ENCODE assay signal across 22 cellular contexts in the genomic region with DNA sequence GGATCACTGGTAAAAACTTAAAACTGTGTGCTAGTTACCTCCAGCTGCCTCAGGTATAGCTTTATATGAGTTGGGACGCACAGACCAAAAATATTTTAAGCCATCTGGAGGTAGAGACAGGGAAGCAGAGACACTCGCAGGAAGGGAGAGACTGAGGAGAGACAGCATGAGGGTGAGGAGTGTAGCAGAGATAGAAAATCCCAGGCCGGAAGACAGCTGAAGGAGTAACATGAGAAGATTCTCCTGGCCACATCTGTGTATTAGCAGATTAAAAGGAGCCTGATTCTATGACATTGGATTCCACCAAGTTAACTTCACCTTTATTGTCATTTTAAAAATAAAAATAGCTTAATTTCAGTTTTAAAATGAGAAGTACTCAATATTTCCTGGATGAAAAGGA.
DNase-seq lines count a peak whose midpoint lies in the region; ATAC-seq, FAIRE-seq and TF ChIP-seq lines count a peak whose summit lies in the region.
"Had no signal": no experiment of that assay in that cellular context is flagged by ENCODE, and none has a peak within 500 bp of the region (broad histone marks: within the 10 kb centered on the region; RNA-seq: fewer than 3 reads in every experiment).

No MANE protein-coding gene starts in this region.

- H2AFZ ChIP-seq in mammary epithelial cell (ENCODE audit: low read depth, low read length): no peak overlapping the region
- H2AFZ ChIP-seq in GM12878 (ENCODE audit: control insufficient read depth, low read depth, low read length): no peak overlapping the region

- in situ Hi-C loops in mammary epithelial cell (cut with MboI; ENCODE audit: low sequenced_read_pairs in 2 of 2): no loop called here
- in situ Hi-C loops in GM12878 (cut with MboI): no loop called here

- H3K4me3 ChIP-seq in mammary epithelial cell (replicated peaks in 1 of 3; ENCODE audit: insufficient read depth in 1 of 3, low read depth in 2 of 3, low read length in 3 of 3) (no peak overlapping the region), GM12878 (no peak overlapping the region), iPS-20b (ENCODE audit: low read length) (peak overlapping the region; percentile 16; the same call in 1 of the 2 replicates)
- H3K4me3 ChIP-seq: mucosa of descending colon, pancreas, upper lobe of right lung had no signal

- H3K27ac Mint-ChIP-seq in MCF 10A (ENCODE audit: low read depth, unreplicated experiment): peak overlapping the region; percentile 69
- no peak overlapping the region for H3K27ac Mint-ChIP-seq in type B pancreatic cell
- H3K27ac Mint-ChIP-seq: activated naive CD8-positive, alpha-beta T cell treated with anti-CD3 and anti-CD28 coated beads, Interleukin-2, amount 10 ng/mL, durations not matched to agents 7 days and 5 days; activated T-cell treated with anti-CD3 and anti-CD28 coated beads, Interleukin-2, amount 50 U/mL, for 72 hours; CD4-positive, alpha-beta T cell; stimulated activated naive B cell treated with anti-CD40 and anti-IgM and Interleukin-4, amounts not matched to agents 10 μg/mL and 1 μg/mL and 100 μg/mL, for 72 hours had no signal

- TF ChIP-seq POLR2A in GM12878 (IDR thresholded peaks at IDR 0.05; ENCODE audit: low read depth, low read length): no peak

- H4K20me1 ChIP-seq in mammary epithelial cell (ENCODE audit: insufficient read depth, low read length) (no peaks in the 10 kb centered on the region), GM12878 (ENCODE audit: control insufficient read depth, insufficient read depth) (no peaks in the 10 kb centered on the region)

- no peak for FAIRE-seq in GM12878 (lab: Jason Lieb, UNC)
- FAIRE-seq: endometrium, keratinocyte, pancreas had no signal

- H3K27me3 Mint-ChIP-seq in MCF 10A (ENCODE audit: insufficient read depth, unreplicated experiment): no peaks in the 10 kb centered on the region
- no peaks in the 10 kb centered on the region for H3K27me3 Mint-ChIP-seq in type B pancreatic cell
- H3K27me3 Mint-ChIP-seq: activated naive CD8-positive, alpha-beta T cell treated with anti-CD3 and anti-CD28 coated beads, Interleukin-2, amount 10 ng/mL, durations not matched to agents 7 days and 5 days; CD4-positive, alpha-beta T cell; stimulated activated naive B cell treated with anti-CD40 and anti-IgM and Interleukin-4, amounts not matched to agents 10 μg/mL and 1 μg/mL and 100 μg/mL, for 72 hours had no signal

- H3K4me1 ChIP-seq in mammary epithelial cell (ENCODE audit: insufficient read depth, low read length) (peaks cover 23% of the 10 kb centered on the region), GM12878 (ENCODE audit: control insufficient read depth, insufficient read depth, low read length) (peaks cover 15% of the 10 kb centered on the region), iPS-20b (ENCODE audit: insufficient read depth, low read length) (peaks cover 68% of the 10 kb centered on the region)

- no peak for TF ChIP-seq CTCF in MCF 10A (IDR thresholded peaks at IDR 0.05; ENCODE audit: unreplicated experiment)
- no peak for TF ChIP-seq CTCF in mammary epithelial cell (conservative IDR thresholded peaks at IDR 0.05 in 1 of 2, IDR thresholded peaks at IDR 0.05 in 1 of 2; ENCODE audit: extremely low read depth in 1 of 2, insufficient read depth in 1 of 2, low read depth in 1 of 2, low read length in 2 of 2)
- TF ChIP-seq CTCF in GM12878 (IDR thresholded peaks at IDR 0.05 in 2 of 3, conservative IDR thresholded peaks at IDR 0.05 in 1 of 3; ENCODE audit: control insufficient read depth in 2 of 3, extremely low read depth in 1 of 3, insufficient read depth in 1 of 3, low read depth in 3 of 3, low read length in 3 of 3): no peak
- TF ChIP-seq CTCF in type B pancreatic cell (conservative IDR thresholded peaks at IDR 0.05): no peak

- CTCF ChIA-PET in MCF 10A (lab: Yijun Ruan, JAX): interaction anchor here (1.0 to 1.4 kb wide), 3 partner anchors 8 to 129 kb away, joined by 4 to 6 read pairs (median 6); no protein-coding TSS in a partner anchor
- CTCF ChIA-PET in mammary epithelial cell (lab: Charles Lee; ENCODE audit: low non-redundant PET): no interaction called here
- CTCF ChIA-PET in GM12878 (lab: Yijun Ruan, JAX): interaction anchor here (1.1 to 1.8 kb wide), 4 partner anchors 11 to 129 kb away, joined by 4 to 8 read pairs (median 6); no protein-coding TSS in a partner anchor

- H3K36me3 ChIP-seq in mammary epithelial cell (ENCODE audit: insufficient read depth, low read length) (peaks cover 4% of the 10 kb centered on the region), GM12878 (ENCODE audit: control insufficient read depth in 2 of 2, insufficient read depth in 2 of 2, low read length in 1 of 2) (no peaks in the 10 kb centered on the region), iPS-20b (ENCODE audit: insufficient read depth, low read depth, low read length) (no peaks in the 10 kb centered on the region)
- H3K36me3 ChIP-seq: pancreas, upper lobe of right lung had no signal

- H3K9me3 ChIP-seq in mammary epithelial cell (replicated peaks; ENCODE audit: insufficient read depth, low read length): no peaks in the 10 kb centered on the region
- no peaks in the 10 kb centered on the region for H3K9me3 ChIP-seq in GM12878 (replicated peaks; ENCODE audit: control insufficient read depth, insufficient read depth, low read length)
- no peaks in the 10 kb centered on the region for H3K9me3 ChIP-seq in iPS-20b (ENCODE audit: insufficient read depth, low read depth, low read length)
- H3K9me3 ChIP-seq: mucosa of descending colon, pancreas, upper lobe of right lung had no signal

- no peak overlapping the region for H3K27ac ChIP-seq in mammary epithelial cell (ENCODE audit: insufficient read depth, low read depth, low read length)
- no peak overlapping the region for H3K27ac ChIP-seq in GM12878 (ENCODE audit: control insufficient read depth, insufficient read depth)
- no peak overlapping the region for H3K27ac ChIP-seq in iPS-20b (ENCODE audit: low read length)
- H3K27ac ChIP-seq: upper lobe of right lung had no signal

- DNase-seq in MCF 10A (ENCODE audit: unreplicated experiment) (no peak), mammary epithelial cell (no peak), GM12878 (ENCODE audit: low read depth, low spot score) (no peak), type B pancreatic cell (ENCODE audit: extremely low spot score, unreplicated experiment) (no peak), NCI-H2029 treated with DMSO at 0.1 percent for 48 hours (lab: John Stamatoyannopoulos, UW) (no peak), NCI-H446 (lab: John Stamatoyannopoulos, UW) (no peak)
- DNase-seq: activated naive CD8-positive, alpha-beta T cell treated with anti-CD3 and anti-CD28 coated beads, Interleukin-2, amount 10 ng/mL, durations not matched to agents 7 days and 5 days; activated T-cell treated with anti-CD3 and anti-CD28 coated beads, Interleukin-2, amount 50 U/mL, for 72 hours; caudate nucleus; CD4-positive, alpha-beta T cell; EL; H7; mucosa of descending colon; pancreas; SIG-M5; stimulated activated naive B cell treated with anti-CD40 and anti-IgM and Interleukin-4, amounts not matched to agents 10 μg/mL and 1 μg/mL and 100 μg/mL, for 72 hours; T-helper 9 cell; upper lobe of right lung had no signal

- no peaks in the 10 kb centered on the region for H3K9me3 Mint-ChIP-seq in MCF 10A (ENCODE audit: unreplicated experiment)
- peaks cover 3% of the 10 kb centered on the region for H3K9me3 Mint-ChIP-seq in type B pancreatic cell
- H3K9me3 Mint-ChIP-seq: activated naive CD8-positive, alpha-beta T cell treated with anti-CD3 and anti-CD28 coated beads, Interleukin-2, amount 10 ng/mL, durations not matched to agents 7 days and 5 days; activated T-cell treated with anti-CD3 and anti-CD28 coated beads, Interleukin-2, amount 50 U/mL, for 72 hours; CD4-positive, alpha-beta T cell; stimulated activated naive B cell treated with anti-CD40 and anti-IgM and Interleukin-4, amounts not matched to agents 10 μg/mL and 1 μg/mL and 100 μg/mL, for 72 hours had no signal

- H3K4me1 Mint-ChIP-seq in MCF 10A (ENCODE audit: insufficient read depth, unreplicated experiment) (peaks cover 32% of the 10 kb centered on the region), type B pancreatic cell (ENCODE audit: unreplicated experiment) (peaks cover 21% of the 10 kb centered on the region)
- H3K4me1 Mint-ChIP-seq: activated naive CD8-positive, alpha-beta T cell treated with anti-CD3 and anti-CD28 coated beads, Interleukin-2, amount 10 ng/mL, durations not matched to agents 7 days and 5 days had no signal

- H3K36me3 Mint-ChIP-seq in MCF 10A (ENCODE audit: insufficient read depth, unreplicated experiment) (no peaks in the 10 kb centered on the region), type B pancreatic cell (no peaks in the 10 kb centered on the region)

- BruUV-seq in MCF 10A (replicated peaks; lab: Mats Ljungman, UMichigan) (no TSS peak), mammary epithelial cell (replicated peaks; lab: Mats Ljungman, UMichigan) (no TSS peak), GM12878 (replicated peaks; lab: Mats Ljungman, UMichigan) (no TSS peak)

- dilution Hi-C loops in mammary epithelial cell (cut with HindIII; ENCODE audit: low sequenced_read_pairs): no loop called here

- H3K79me2 ChIP-seq in mammary epithelial cell (ENCODE audit: insufficient read depth, low read length) (peaks cover 89% of the 10 kb centered on the region), GM12878 (ENCODE audit: control insufficient read depth, insufficient read depth, low read length) (peaks cover 1% of the 10 kb centered on the region)

- SMC1A ChIA-PET in GM12878 (lab: Charles Lee; ENCODE audit: uncharacterized antibody, unreplicated experiment): interaction anchor here (0.7 to 2.8 kb wide), 11 partner anchors 9 to 85 kb away, joined by 3 to 12 read pairs (median 5); no protein-coding TSS in a partner anchor

- H3K9ac ChIP-seq in mammary epithelial cell (ENCODE audit: insufficient read depth, low read length) (no peak overlapping the region), GM12878 (ENCODE audit: control insufficient read depth, insufficient read depth, low read length) (no peak overlapping the region), iPS-20b (ENCODE audit: low read depth, low read length) (no peak overlapping the region)

- intact Hi-C loops in MCF 10A (cut with micrococcal nuclease) (no loop called here), mammary epithelial cell (cut with micrococcal nuclease) (no loop called here), GM12878 (cut with micrococcal nuclease; ENCODE audit: unreplicated experiment) (loop anchor here (5.0 kb wide), 1 partner anchor 84 kb away; a partner anchor contains a TSS)

- no peaks in the 10 kb centered on the region for H3K27me3 ChIP-seq in mammary epithelial cell (ENCODE audit: insufficient read depth, low read length)
- no peaks in the 10 kb centered on the region for H3K27me3 ChIP-seq in GM12878 (replicated peaks in 1 of 2; ENCODE audit: control insufficient read depth in 2 of 2, insufficient read depth in 2 of 2, low read length in 1 of 2)
- no peaks in the 10 kb centered on the region for H3K27me3 ChIP-seq in iPS-20b (ENCODE audit: insufficient read depth, low read length)
- H3K27me3 ChIP-seq: pancreas, upper lobe of right lung had no signal

- ATAC-seq in GM12878 (no peak), GM18907 (IDR thresholded peaks at IDR 0.05; ENCODE audit: unreplicated experiment) (no peak)
- ATAC-seq: activated T-cell treated with anti-CD3 and anti-CD28 coated beads, Interleukin-2, amount 50 U/mL, for 72 hours; mucosa of descending colon had no signal

- WGBS in mammary epithelial cell (ENCODE audit: low coverage, missing lambda C conversion rate): 93% methylated on average over 3 of the region's 3 CpGs
- WGBS in GM12878 (ENCODE audit: insufficient coverage, insufficient replicate concordance, low lambda C conversion rate, missing lambda C conversion rate): 95% methylated on average over 3 of the region's 3 CpGs

- POLR2A ChIA-PET in MCF 10A (lab: Yijun Ruan, JAX): interaction anchor here (0.8 to 6.0 kb wide), 6 partner anchors 8 to 126 kb away, joined by 4 to 32 read pairs (median 7); a partner anchor contains a TSS
- POLR2A ChIA-PET in GM12878 (lab: Charles Lee): interaction anchor here (0.6 to 1.3 kb wide), 4 partner anchors 10 to 83 kb away, joined by 3 to 10 read pairs (median 3); no protein-coding TSS in a partner anchor

- RAD21 ChIA-PET in GM12878 (lab: Charles Lee; ENCODE audit: unreplicated experiment): interaction anchor here (0.9 to 1.3 kb wide), 4 partner anchors 10 to 83 kb away, joined by 3 to 5 read pairs (median 4); no protein-coding TSS in a partner anchor

- TF ChIP-seq RAD21 in GM12878 (IDR thresholded peaks at IDR 0.05; ENCODE audit: insufficient read depth, low read depth, low read length): no peak

- H3K4me3 Mint-ChIP-seq in MCF 10A (ENCODE audit: unreplicated experiment) (no peak overlapping the region), type B pancreatic cell (peak overlapping the region; percentile 7)
- H3K4me3 Mint-ChIP-seq: activated naive CD8-positive, alpha-beta T cell treated with anti-CD3 and anti-CD28 coated beads, Interleukin-2, amount 10 ng/mL, durations not matched to agents 7 days and 5 days; activated T-cell treated with anti-CD3 and anti-CD28 coated beads, Interleukin-2, amount 50 U/mL, for 72 hours; CD4-positive, alpha-beta T cell; stimulated activated naive B cell treated with anti-CD40 and anti-IgM and Interleukin-4, amounts not matched to agents 10 μg/mL and 1 μg/mL and 100 μg/mL, for 72 hours had no signal

- no peak for TF ChIP-seq EP300 in GM12878 (IDR thresholded peaks at IDR 0.05; ENCODE audit: borderline replicate concordance in 1 of 2, control insufficient read depth in 1 of 2, low read depth in 2 of 2, low read length in 2 of 2)

- H3K4me2 ChIP-seq in mammary epithelial cell (ENCODE audit: insufficient read depth, low read depth, low read length) (no peak overlapping the region), GM12878 (ENCODE audit: control insufficient read depth, insufficient read depth) (peak overlapping the region; percentile 24)
